Comparison of ENCODE assay signal across 16 cellular contexts in the genomic region with DNA sequence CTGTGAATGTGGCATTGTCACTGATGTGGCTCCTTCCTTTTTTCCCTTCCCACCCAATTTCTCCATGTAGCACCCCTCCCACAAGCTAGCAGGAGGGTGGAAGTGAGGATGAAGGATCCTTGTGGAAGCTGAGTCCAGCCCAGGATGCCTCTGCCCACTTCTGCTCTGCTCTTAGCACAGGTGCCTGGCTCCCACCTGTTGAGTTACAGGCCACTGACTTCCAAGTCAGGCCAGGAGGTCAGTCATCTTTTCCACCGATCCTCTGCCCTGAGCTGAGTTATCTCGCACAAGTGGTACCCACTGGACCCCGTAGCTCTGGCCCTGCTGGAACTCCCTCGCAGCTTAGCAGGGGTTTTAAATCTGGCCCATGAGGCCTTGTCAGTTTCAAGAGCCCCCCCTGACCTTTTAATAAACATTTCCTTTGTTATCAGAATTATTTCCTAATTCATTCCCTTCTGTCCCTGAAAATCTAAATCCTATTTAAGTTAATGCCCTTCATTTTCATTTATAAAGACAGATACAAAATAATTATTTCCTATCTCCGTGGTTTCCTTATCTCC.
DNase-seq lines count a peak whose midpoint lies in the region; ATAC-seq and TF ChIP-seq lines count a peak whose summit lies in the region.
"Had no signal": no experiment of that assay in that cellular context is flagged by ENCODE, and none has a peak within 500 bp of the region (broad histone marks: within the 10 kb centered on the region; RNA-seq: fewer than 3 reads in every experiment).

No MANE protein-coding gene starts in this region.

- H3K9ac ChIP-seq in SK-N-SH (no peak overlapping the region), mesenchymal stem cell (ENCODE audit: low read length) (no peak overlapping the region), neural progenitor cell (no peak overlapping the region)

- TF ChIP-seq POLR2A in testis (IDR thresholded peaks at IDR 0.05), result no peak

- H2BK12ac ChIP-seq in mesenchymal stem cell (ENCODE audit: low read length in 2 of 2), result no peak overlapping the region

- H3K4me1 ChIP-seq in SK-N-SH (ENCODE audit: control insufficient read depth in 1 of 2, insufficient read depth in 2 of 2, low read depth in 1 of 2, low read length in 1 of 2) (peaks cover 0 to 16% of the 10 kb centered on the region in 2 experiments; a peak in 2 of 4 replicates), mesenchymal stem cell (ENCODE audit: control insufficient read depth, insufficient read depth, low read depth, low read length) (peaks cover 4% of the 10 kb centered on the region), neural progenitor cell (peaks cover 50% of the 10 kb centered on the region), testis (peaks cover 5% of the 10 kb centered on the region)
- H3K4me1 ChIP-seq: HAP-1 had no signal

- H2BK120ac ChIP-seq in mesenchymal stem cell (ENCODE audit: low read depth, low read length), result no peak overlapping the region

- no peak overlapping the region for H3K14ac ChIP-seq in mesenchymal stem cell (ENCODE audit: low read length in 2 of 2)

- H2AK5ac ChIP-seq in mesenchymal stem cell (ENCODE audit: low read length, severe bottlenecking), result peak overlapping the region; percentile 23

- H3K9me3 ChIP-seq in SK-N-SH, result no peaks in the 10 kb centered on the region
- peaks cover 4% of the 10 kb centered on the region for H3K9me3 ChIP-seq in mesenchymal stem cell (ENCODE audit: control insufficient read depth, low read length)
- H3K9me3 ChIP-seq in neural progenitor cell (ENCODE audit: low read depth), result no peaks in the 10 kb centered on the region
- no peaks in the 10 kb centered on the region for H3K9me3 ChIP-seq in testis
- H3K9me3 ChIP-seq: HAP-1 had no signal

- WGBS in SK-N-SH (ENCODE audit: low lambda C conversion rate), result 60% methylated on average over 3 of the region's 5 CpGs
- 88% methylated on average over 4 of the region's 5 CpGs for WGBS in mesenchymal stem cell
- WGBS in testis, 2 donors, result 69 to 71% methylated on average over 5 of the region's 5 CpGs

- H2BK15ac ChIP-seq in mesenchymal stem cell (ENCODE audit: low read depth, poor library complexity, severe bottlenecking), result peak overlapping the region; percentile 8

- TF ChIP-seq EP300 in SK-N-SH (IDR thresholded peaks at IDR 0.05; ENCODE audit: borderline replicate concordance in 1 of 2, low read depth in 1 of 2, low read length in 1 of 2), result peak in 1 of 2 experiments; percentile 76; a peak in 1 of 4 replicates

- H3F3A ChIP-seq in SK-N-SH (replicated peaks; ENCODE audit: insufficient read depth) (no peaks in the 10 kb centered on the region), neural progenitor cell (ENCODE audit: low read depth) (peaks cover 26% of the 10 kb centered on the region)

- CTCF ChIA-PET in SK-N-SH (lab: Yijun Ruan, JAX), result interaction anchor here (1.7 kb wide), 1 partner anchor 124 kb away, joined by 4 read pairs; no protein-coding TSS in a partner anchor

- H3K27me3 Mint-ChIP-seq in neural progenitor cell (ENCODE audit: insufficient read depth, low read depth), result peaks cover 10% of the 10 kb centered on the region

- no peaks in the 10 kb centered on the region for H3K79me2 ChIP-seq in SK-N-SH (ENCODE audit: insufficient read depth)
- no peaks in the 10 kb centered on the region for H3K79me2 ChIP-seq in neural progenitor cell (ENCODE audit: low read depth)

- TF ChIP-seq RAD21 in SK-N-SH (IDR thresholded peaks at IDR 0.05; ENCODE audit: low read length), result no peak

- H4K20me1 ChIP-seq in SK-N-SH (ENCODE audit: insufficient read depth) (no peaks in the 10 kb centered on the region), neural progenitor cell (ENCODE audit: low read depth) (no peaks in the 10 kb centered on the region)

- no peaks in the 10 kb centered on the region for H3K36me3 Mint-ChIP-seq in neural progenitor cell
- H3K36me3 Mint-ChIP-seq: CD14-positive monocyte; CD8-positive, alpha-beta T cell had no signal

- no peaks in the 10 kb centered on the region for H3K36me3 ChIP-seq in SK-N-SH (replicated peaks in 1 of 2; ENCODE audit: control insufficient read depth in 1 of 2, insufficient read depth in 2 of 2, low read length in 1 of 2)
- H3K36me3 ChIP-seq in mesenchymal stem cell (ENCODE audit: control insufficient read depth in 1 of 2, insufficient read depth in 2 of 2, low read depth in 1 of 2, low read length in 2 of 2), result no peaks in the 10 kb centered on the region
- H3K36me3 ChIP-seq in neural progenitor cell, result no peaks in the 10 kb centered on the region
- H3K36me3 ChIP-seq in testis (ENCODE audit: low read depth, missing control alignments), result no peaks in the 10 kb centered on the region
- H3K36me3 ChIP-seq: HAP-1 had no signal

- H3K4me2 ChIP-seq in SK-N-SH, result no peak overlapping the region
- no peak overlapping the region for H3K4me2 ChIP-seq in mesenchymal stem cell (ENCODE audit: low read length, poor library complexity, severe bottlenecking)
- no peak overlapping the region for H3K4me2 ChIP-seq in neural progenitor cell

- H3K27ac ChIP-seq in SK-N-SH (ENCODE audit: low read depth in 2 of 2, low read length in 1 of 2) (peak overlapping the region in 1 of 2 experiments; percentile 68; a peak in 2 of 4 replicates), mesenchymal stem cell (ENCODE audit: low read length, poor library complexity, severe bottlenecking) (no peak overlapping the region), neural progenitor cell (peak overlapping the region; percentile 64), testis (no peak overlapping the region)
- H3K27ac ChIP-seq: 22Rv1 had no signal

- no peak overlapping the region for H3K23ac ChIP-seq in mesenchymal stem cell (ENCODE audit: low read length in 2 of 2)

- H3K4me3 ChIP-seq in SK-N-SH (ENCODE audit: low read depth in 2 of 2, low read length in 1 of 2), result no peak overlapping the region
- H3K4me3 ChIP-seq in mesenchymal stem cell (ENCODE audit: insufficient read depth in 1 of 2, low read depth in 1 of 2, low read length in 2 of 2), result no peak overlapping the region
- no peak overlapping the region for H3K4me3 ChIP-seq in neural progenitor cell
- no peak overlapping the region for H3K4me3 ChIP-seq in testis
- H3K4me3 ChIP-seq: HAP-1 had no signal

- H3K9me2 ChIP-seq in SK-N-SH, result no peaks in the 10 kb centered on the region

- H3K27me3 ChIP-seq in SK-N-SH (ENCODE audit: insufficient read depth) (no peaks in the 10 kb centered on the region; the same call in 1 of the 2 replicates), mesenchymal stem cell (ENCODE audit: control insufficient read depth in 1 of 2, insufficient read depth in 1 of 2, low read length in 2 of 2) (peaks cover 0 to 68% of the 10 kb centered on the region in 2 experiments), neural progenitor cell (no peaks in the 10 kb centered on the region), testis (no peaks in the 10 kb centered on the region)

- H3K4me3 Mint-ChIP-seq in neural progenitor cell, result no peak overlapping the region
- H3K4me3 Mint-ChIP-seq: CD14-positive monocyte; CD8-positive, alpha-beta T cell had no signal

- no peak overlapping the region for H3K18ac ChIP-seq in mesenchymal stem cell (ENCODE audit: low read depth in 1 of 2, low read length in 2 of 2)

- H2AFZ ChIP-seq in SK-N-SH (ENCODE audit: low read depth) (no peak overlapping the region), mesenchymal stem cell (ENCODE audit: low read depth, low read length) (no peak overlapping the region), neural progenitor cell (replicated peaks) (no peak overlapping the region)

- H3K4ac ChIP-seq in mesenchymal stem cell (ENCODE audit: low read depth in 1 of 2, low read length in 2 of 2), result no peak overlapping the region

- no peak overlapping the region for H4K91ac ChIP-seq in mesenchymal stem cell (ENCODE audit: low read length)

- no peaks in the 10 kb centered on the region for H3K9me3 Mint-ChIP-seq in neural progenitor cell

- H2BK5ac ChIP-seq in mesenchymal stem cell (ENCODE audit: low read depth, low read length, poor library complexity, severe bottlenecking), result no peak overlapping the region

- ATAC-seq in SK-N-SH treated with all-trans-retinoic acid at 6 μM for 48 hours (no peak), GM18909 (IDR thresholded peaks at IDR 0.05; ENCODE audit: poor library complexity, unreplicated experiment) (no peak)
- ATAC-seq: CD8-positive, alpha-beta T cell; HepG2 had no signal

- TF ChIP-seq CTCF in SK-N-SH (IDR thresholded peaks at IDR 0.05) (no peak), neural progenitor cell (IDR thresholded peaks at IDR 0.05) (no peak), testis (IDR thresholded peaks at IDR 0.05) (no peak)

- peak overlapping the region; percentile 94 for H3K27ac Mint-ChIP-seq in neural progenitor cell
- H3K27ac Mint-ChIP-seq: CD14-positive monocyte; CD8-positive, alpha-beta T cell had no signal

- POLR2A ChIA-PET in SK-N-SH (lab: Yijun Ruan, JAX), result interaction anchor here (1.1 kb wide), 1 partner anchor 315 kb away, joined by 3 read pairs; no protein-coding TSS in a partner anchor

- peak; percentile 55 for DNase-seq in SK-N-SH
- DNase-seq in mesenchymal stem cell, result no peak
- no peak for DNase-seq in neural progenitor cell (ENCODE audit: low spot score)
- DNase-seq in testis, result peak; percentile 17
- DNase-seq in NCI-H345 treated with DMSO at 0.1 percent for 48 hours (lab: John Stamatoyannopoulos, UW; ENCODE audit: unreplicated experiment), result no peak
- no peak for DNase-seq in SW480 (ENCODE audit: low spot score)
- DNase-seq: CD8-positive, alpha-beta T cell; COR-L47; GF-D8; GOT3 had no signal

- intact Hi-C loops in testis (cut with DNase I; ENCODE audit: low total_unique reads), result no loop called here

- no peaks in the 10 kb centered on the region for H3K79me1 ChIP-seq in mesenchymal stem cell (replicated peaks; ENCODE audit: low read length, poor library complexity, severe bottlenecking)

- H3K4me1 Mint-ChIP-seq in neural progenitor cell, result peaks cover 53% of the 10 kb centered on the region
- H3K4me1 Mint-ChIP-seq: CD14-positive monocyte had no signal

- H4K8ac ChIP-seq in mesenchymal stem cell (ENCODE audit: low read length), result no peak overlapping the region

TF ChIP-seq in SK-N-SH, 30 proteins besides CTCF, POLR2A, EP300 and RAD21:
- TF ChIP-seq GATA2 (CRISPR knock-in tag; IDR thresholded peaks at IDR 0.05), result peak; percentile 43; the same call in 1 of the 2 replicates
- no peak for TF ChIP-seq EZH2phosphoT487 (IDR thresholded peaks at IDR 0.05; ENCODE audit: borderline replicate concordance, low read depth)
- no peak for TF ChIP-seq TAF1 (IDR thresholded peaks at IDR 0.05; ENCODE audit: borderline replicate concordance, low read depth, low read length)

TF ChIP-seq in SK-N-SH treated with all-trans-retinoic acid at 6 μM for 48 hours, 23 proteins besides CTCF, POLR2A, EP300 and RAD21 (continues in another document):
- no peak for TF ChIP-seq GLIS3 (CRISPR knock-in tag; IDR thresholded peaks at IDR 0.05)
- no peak for TF ChIP-seq CSDC2 (CRISPR knock-in tag; IDR thresholded peaks at IDR 0.05)
- TF ChIP-seq BACH2 (CRISPR knock-in tag; IDR thresholded peaks at IDR 0.05; ENCODE audit: borderline replicate concordance), result no peak

Comparison
In these comparisons a context has a peak if more than half of its experiments do, and no peak if none do; other contexts are left out.
1. DNase-seq: peak in SK-N-SH (single experiment) and testis (single experiment); none in mesenchymal stem cell (single experiment), neural progenitor cell (single experiment), NCI-H345 treated with DMSO at 0.1 percent for 48 hours (single experiment) and SW480 (single experiment).